10 cellular contexts compared by ENCODE assay signal in the genomic region with DNA sequence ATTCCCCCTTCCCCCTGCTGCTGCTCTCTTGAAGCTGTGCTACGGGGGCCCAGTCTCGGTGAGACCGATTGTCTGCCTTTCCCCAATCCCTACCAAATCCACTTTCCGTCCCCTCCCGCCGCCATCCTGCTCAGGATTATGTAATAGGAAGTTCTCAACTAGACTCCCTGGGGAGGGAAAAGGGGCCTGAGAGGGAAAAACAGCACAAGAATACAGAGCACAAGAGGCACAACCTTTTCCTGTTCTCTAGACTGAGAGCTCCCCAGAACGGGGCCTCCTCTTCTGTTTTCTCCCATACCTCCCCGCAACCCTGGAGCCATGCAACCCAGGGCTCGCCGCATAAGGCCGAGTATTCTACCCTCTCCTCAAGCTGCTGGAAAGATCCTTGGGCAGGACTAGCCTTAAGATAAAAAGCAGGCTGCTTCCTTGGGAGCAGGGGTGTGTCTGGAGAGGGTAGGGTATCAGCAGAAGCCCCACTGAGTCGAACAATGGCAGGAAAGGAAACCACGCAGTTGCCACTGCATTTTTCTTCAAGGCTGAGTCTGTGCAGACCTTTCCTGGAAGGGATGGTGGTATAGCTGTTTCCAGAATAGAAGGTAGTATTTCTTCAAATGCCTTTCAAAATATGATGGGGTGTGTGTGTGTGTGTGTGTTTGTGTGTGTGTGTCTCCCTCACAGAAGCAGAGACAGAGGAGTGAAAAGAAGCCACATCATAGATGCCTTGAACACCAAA. TPM values are rescaled to one million over a fixed set of nuclear protein-coding genes. Genes with fewer than 3 reads are reported as not detected.
A peak's percentile ranks its signal among the peaks of the same experiment; 100 is the strongest.
DNase-seq lines count a peak whose midpoint lies in the region; ATAC-seq lines count a peak whose summit lies in the region.
"Had no signal": no experiment of that assay in that cellular context is flagged by ENCODE, and none has a peak within 500 bp of the region (broad histone marks: within the 10 kb centered on the region; RNA-seq: fewer than 3 reads in every experiment).

No MANE protein-coding gene starts in this region.

- H3K56ac ChIP-seq in mesendoderm (ENCODE audit: low read length): peak overlapping the region; percentile 82

- H2BK5ac ChIP-seq in mesendoderm (ENCODE audit: low read length): peak overlapping the region; percentile 95

- no peak overlapping the region for H2BK120ac ChIP-seq in mesendoderm (ENCODE audit: low read depth, low read length)

- peak overlapping the region; percentile 67 for H3K27ac Mint-ChIP-seq in activated naive CD8-positive, alpha-beta T cell treated with anti-CD3 and anti-CD28 coated beads, Interleukin-2, amount 10 ng/mL, durations not matched to agents 7 days and 5 days
- H3K27ac Mint-ChIP-seq in activated naive CD8-positive, alpha-beta T cell treated with anti-CD3 and anti-CD28 coated beads for 36 hours: no peak overlapping the region

- H3K4me2 ChIP-seq in mesendoderm (ENCODE audit: low read length): peak overlapping the region; percentile 2

- peaks cover 13% of the 10 kb centered on the region for H3K4me1 Mint-ChIP-seq in activated naive CD8-positive, alpha-beta T cell treated with anti-CD3 and anti-CD28 coated beads, Interleukin-2, amount 10 ng/mL, durations not matched to agents 7 days and 5 days
- H3K4me1 Mint-ChIP-seq in activated naive CD8-positive, alpha-beta T cell treated with anti-CD3 and anti-CD28 coated beads for 36 hours: peaks cover 10% of the 10 kb centered on the region

- no peaks in the 10 kb centered on the region for H3K79me2 ChIP-seq in mesendoderm (ENCODE audit: control insufficient read depth, insufficient read depth, low read length)

- no peaks in the 10 kb centered on the region for H3K27me3 Mint-ChIP-seq in activated naive CD8-positive, alpha-beta T cell treated with anti-CD3 and anti-CD28 coated beads, Interleukin-2, amount 10 ng/mL, durations not matched to agents 7 days and 5 days
- no peaks in the 10 kb centered on the region for H3K27me3 Mint-ChIP-seq in activated naive CD8-positive, alpha-beta T cell treated with anti-CD3 and anti-CD28 coated beads for 36 hours

- no CpG with 5 or more reads among the region's 13 CpGs for WGBS in mesendoderm (ENCODE audit: extremely low coverage, insufficient coverage, low lambda C conversion rate)
- WGBS in aorta, 2 donors: 78 to 79% methylated on average over 13 of the region's 13 CpGs

- no peaks in the 10 kb centered on the region for H3K27me3 ChIP-seq in mesendoderm (ENCODE audit: insufficient read depth, low read length, poor library complexity)
- H3K27me3 ChIP-seq in aorta (ENCODE audit: control insufficient read depth in 1 of 2, insufficient read depth in 2 of 2, low read length in 1 of 2): no peaks in the 10 kb centered on the region

- no peak overlapping the region for H3K23ac ChIP-seq in mesendoderm (ENCODE audit: low read length)

- H2AK5ac ChIP-seq in mesendoderm (ENCODE audit: low read length): peak overlapping the region; percentile 65

- peak overlapping the region; percentile 88 for H3K18ac ChIP-seq in mesendoderm (ENCODE audit: low read length)

- intact Hi-C loops in aorta (cut with DNase I): no loop called here

- peak overlapping the region; percentile 44 for H3K4me3 Mint-ChIP-seq in activated naive CD8-positive, alpha-beta T cell treated with anti-CD3 and anti-CD28 coated beads, Interleukin-2, amount 10 ng/mL, durations not matched to agents 7 days and 5 days
- no peak overlapping the region for H3K4me3 Mint-ChIP-seq in activated naive CD8-positive, alpha-beta T cell treated with anti-CD3 and anti-CD28 coated beads for 36 hours

- H3K79me1 ChIP-seq in mesendoderm (ENCODE audit: low read length): no peaks in the 10 kb centered on the region

- POLR2A ChIA-PET in activated naive CD8-positive, alpha-beta T cell treated with anti-CD3 and anti-CD28 coated beads, Interleukin-2, amount 10 ng/mL, durations not matched to agents 7 days and 5 days (lab: Charles Lee): interaction anchor here (1.2 to 2.5 kb wide), 3 partner anchors 11 to 14 kb away, joined by 4 to 15 read pairs (median 7); partner anchors contain the start of gene MYORG

- H3K27ac ChIP-seq in mesendoderm (ENCODE audit: low read depth, low read length) (peak overlapping the region; percentile 80), aorta (ENCODE audit: low read depth in 1 of 2, low read length in 2 of 2) (no peak overlapping the region)

- DNase-seq in activated naive CD8-positive, alpha-beta T cell treated with anti-CD3 and anti-CD28 coated beads, Interleukin-2, amount 10 ng/mL, durations not matched to agents 7 days and 5 days: no peak
- no peak for DNase-seq in activated naive CD8-positive, alpha-beta T cell treated with anti-CD3 and anti-CD28 coated beads for 36 hours
- DNase-seq in ecto neural progenitor cell (ENCODE audit: low spot score): peak; percentile 57
- DNase-seq in mesendoderm: peak; percentile 92
- no peak for DNase-seq in aorta
- DNase-seq in NCI-H774 (lab: John Stamatoyannopoulos, UW): no peak
- no peak for DNase-seq in HUDEP-2 (lab: John Stamatoyannopoulos, UW; ENCODE audit: unreplicated experiment in 76 of 76)
- DNase-seq: anterior cingulate cortex, NCI-H1694 had no signal

- peak overlapping the region; percentile 56 for H3K4ac ChIP-seq in mesendoderm (ENCODE audit: low read depth, low read length)

- peaks cover 7% of the 10 kb centered on the region for H3K9me3 Mint-ChIP-seq in activated naive CD8-positive, alpha-beta T cell treated with anti-CD3 and anti-CD28 coated beads, Interleukin-2, amount 10 ng/mL, durations not matched to agents 7 days and 5 days
- H3K9me3 Mint-ChIP-seq in activated naive CD8-positive, alpha-beta T cell treated with anti-CD3 and anti-CD28 coated beads for 36 hours: peaks cover 4% of the 10 kb centered on the region

- peak overlapping the region; percentile 34 for H3K9ac ChIP-seq in mesendoderm (ENCODE audit: low read length)

- H3K36me3 ChIP-seq in mesendoderm (ENCODE audit: control insufficient read depth, insufficient read depth, low read length) (no peaks in the 10 kb centered on the region), aorta (ENCODE audit: control insufficient read depth in 1 of 2, insufficient read depth in 2 of 2, low read length in 1 of 2) (no peaks in the 10 kb centered on the region)

- H3K4me3 ChIP-seq in mesendoderm (ENCODE audit: low read length) (no peak overlapping the region), aorta (ENCODE audit: low read length in 2 of 2) (no peak overlapping the region)

- no peak overlapping the region for H4K8ac ChIP-seq in mesendoderm (ENCODE audit: low read depth, low read length)

- H2BK15ac ChIP-seq in mesendoderm (replicated peaks; ENCODE audit: low read depth): no peak overlapping the region

- peaks cover 20% of the 10 kb centered on the region for H3K36me3 Mint-ChIP-seq in activated naive CD8-positive, alpha-beta T cell treated with anti-CD3 and anti-CD28 coated beads, Interleukin-2, amount 10 ng/mL, durations not matched to agents 7 days and 5 days
- H3K36me3 Mint-ChIP-seq in activated naive CD8-positive, alpha-beta T cell treated with anti-CD3 and anti-CD28 coated beads for 36 hours: peaks cover 17% of the 10 kb centered on the region

- ATAC-seq in activated naive CD8-positive, alpha-beta T cell treated with anti-CD3 and anti-CD28 coated beads, Interleukin-2, amount 10 ng/mL, durations not matched to agents 7 days and 5 days (ENCODE audit: low read depth): peak; percentile 85
- ATAC-seq in aorta (ENCODE audit: low FRiP score) (peak; percentile 56), GM19455 (IDR thresholded peaks at IDR 0.05; ENCODE audit: unreplicated experiment) (no peak)

- no peak overlapping the region for H4K5ac ChIP-seq in mesendoderm (ENCODE audit: low read length)

- H3K9me3 ChIP-seq in aorta (ENCODE audit: control insufficient read depth, low read length): no peaks in the 10 kb centered on the region

- H3K4me1 ChIP-seq in mesendoderm (ENCODE audit: control insufficient read depth, low read depth, low read length): peaks cover 22% of the 10 kb centered on the region
- H3K4me1 ChIP-seq in aorta (ENCODE audit: control insufficient read depth in 1 of 2, insufficient read depth in 2 of 2, low read length in 2 of 2): no peaks in the 10 kb centered on the region

RNA-seq across cellular contexts. Expression of gene MYORG, which starts 12.9 kb away (rescaled TPM):
- total RNA-seq in activated naive CD8-positive, alpha-beta T cell treated with anti-CD3 and anti-CD28 coated beads, Interleukin-2, amount 10 ng/mL, durations not matched to agents 7 days and 5 days: 1 to 10 TPM; 4.7 to 5.5 TPM
- 1 to 10 TPM; 3.6 to 4.4 TPM for total RNA-seq in activated naive CD8-positive, alpha-beta T cell treated with anti-CD3 and anti-CD28 coated beads for 36 hours
- polyA plus RNA-seq in mesendoderm (2013, experiment 1 of 2): 19.8 TPM
- polyA plus RNA-seq in mesendoderm (2013, experiment 2 of 2): 18.7 TPM
- total RNA-seq in aorta: 1 to 10 TPM; 6.1 to 9.6 TPM
- 1 to 10 TPM; 1.6 to 2.1 TPM for polyA plus RNA-seq in aorta

RNA-seq across cellular contexts. Expression of gene NUDT2, which starts 34.4 kb away (rescaled TPM):
- 10 to 100 TPM; 22.8 to 26.3 TPM for total RNA-seq in activated naive CD8-positive, alpha-beta T cell treated with anti-CD3 and anti-CD28 coated beads, Interleukin-2, amount 10 ng/mL, durations not matched to agents 7 days and 5 days
- total RNA-seq in activated naive CD8-positive, alpha-beta T cell treated with anti-CD3 and anti-CD28 coated beads for 36 hours: 10 to 100 TPM; 28.0 to 32.7 TPM
- 10.2 TPM for polyA plus RNA-seq in mesendoderm (2013, experiment 1 of 2)
- 10.0 TPM for polyA plus RNA-seq in mesendoderm (2013, experiment 2 of 2)
- 10 to 100 TPM; 13.6 to 17.1 TPM for total RNA-seq in aorta
- polyA plus RNA-seq in aorta: 10 to 100 TPM; 27.4 to 38.3 TPM

RNA-seq across cellular contexts. Expression of gene KIF24, which starts 34.7 kb away (rescaled TPM):
- total RNA-seq in activated naive CD8-positive, alpha-beta T cell treated with anti-CD3 and anti-CD28 coated beads, Interleukin-2, amount 10 ng/mL, durations not matched to agents 7 days and 5 days: 1 to 10 TPM; 6.6 to 7.5 TPM
- 1 to 10 TPM; 6.2 to 6.5 TPM for total RNA-seq in activated naive CD8-positive, alpha-beta T cell treated with anti-CD3 and anti-CD28 coated beads for 36 hours
- 1.9 TPM for polyA plus RNA-seq in mesendoderm (2013, experiment 1 of 2)
- 2.0 TPM for polyA plus RNA-seq in mesendoderm (2013, experiment 2 of 2)
- total RNA-seq in aorta: under 1 TPM; 0.32 to 0.78 TPM
- polyA plus RNA-seq in aorta: under 1 TPM in 1 of 2 donors, not detected in 1; 0.10 TPM

Comparison
In these comparisons a context has a peak if more than half of its experiments do, and no peak if none do; other contexts are left out.
1. DNase-seq: peak in ecto neural progenitor cell (single experiment) and mesendoderm (single experiment); none in activated naive CD8-positive, alpha-beta T cell treated with anti-CD3 and anti-CD28 coated beads, Interleukin-2, amount 10 ng/mL, durations not matched to agents 7 days and 5 days (single experiment), activated naive CD8-positive, alpha-beta T cell treated with anti-CD3 and anti-CD28 coated beads for 36 hours (single experiment), aorta (0 of 2), NCI-H774 (single experiment) and HUDEP-2 (0 of 76).
2. RNA of gene KIF24, which starts 34.7 kb away (total RNA-seq): 6.6 to 7.5 TPM in activated naive CD8-positive, alpha-beta T cell treated with anti-CD3 and anti-CD28 coated beads, Interleukin-2, amount 10 ng/mL, durations not matched to agents 7 days and 5 days and 6.2 to 6.5 TPM in activated naive CD8-positive, alpha-beta T cell treated with anti-CD3 and anti-CD28 coated beads for 36 hours; 0.32 to 0.78 TPM in aorta; every median in the first group is over 4 times any median in the second.